ENCODE assay signal across 10 cellular contexts in genomic region chr14:104934380-104934733, GRCh38. TPM values are rescaled to one million over a fixed set of nuclear protein-coding genes. Genes with fewer than 3 reads are reported as not detected.
DNase-seq lines count a peak whose midpoint lies in the region; ATAC-seq, FAIRE-seq and TF ChIP-seq lines count a peak whose summit lies in the region.
"Had no signal": no experiment of that assay in that cellular context is flagged by ENCODE, and none has a peak within 500 bp of the region (broad histone marks: within the 10 kb centered on the region; RNA-seq: fewer than 3 reads in every experiment).

No MANE protein-coding gene starts in this region.

- TF ChIP-seq CTCF in RWPE1 (conservative IDR thresholded peaks at IDR 0.05; ENCODE audit: low read depth), result no peak

- H3K4me3 Mint-ChIP-seq in stimulated activated effector memory CD8-positive, alpha-beta T cell treated with anti-CD3 and anti-CD28 coated beads, Interleukin-12 subunit alpha, Interleukin-12 subunit beta, amount 100 ng/mL, for 72 hours, result peak overlapping the region; percentile 30

- H3K4me1 Mint-ChIP-seq in stimulated activated effector memory CD8-positive, alpha-beta T cell treated with anti-CD3 and anti-CD28 coated beads, Interleukin-12 subunit alpha, Interleukin-12 subunit beta, amount 100 ng/mL, for 72 hours, result no peaks in the 10 kb centered on the region

- H3K27ac ChIP-seq in RWPE1, result peak overlapping the region; percentile 70

- no peaks in the 10 kb centered on the region for H3K9me3 Mint-ChIP-seq in stimulated activated effector memory CD8-positive, alpha-beta T cell treated with anti-CD3 and anti-CD28 coated beads, Interleukin-12 subunit alpha, Interleukin-12 subunit beta, amount 100 ng/mL, for 72 hours

- H3K36me3 Mint-ChIP-seq in stimulated activated effector memory CD8-positive, alpha-beta T cell treated with anti-CD3 and anti-CD28 coated beads, Interleukin-12 subunit alpha, Interleukin-12 subunit beta, amount 100 ng/mL, for 72 hours, result no peaks in the 10 kb centered on the region

- FAIRE-seq in RCC 7860 (lab: Jason Lieb, UNC), result no peak
- FAIRE-seq: frontal cortex had no signal

- no peak overlapping the region for H3K27ac Mint-ChIP-seq in stimulated activated effector memory CD8-positive, alpha-beta T cell treated with anti-CD3 and anti-CD28 coated beads, Interleukin-12 subunit alpha, Interleukin-12 subunit beta, amount 100 ng/mL, for 72 hours

- CTCF ChIA-PET in RWPE1 (lab: Yijun Ruan, JAX), result interaction anchor here (0.6 to 0.8 kb wide), 3 partner anchors 38 to 1130 kb away, joined by 3 to 4 read pairs (median 3); no protein-coding TSS in a partner anchor

- ATAC-seq in esophagus mucosa, result peak; percentile 2
- no peak for ATAC-seq in stimulated activated effector memory CD8-positive, alpha-beta T cell treated with anti-CD3 and anti-CD28 coated beads, Interleukin-12 subunit alpha, Interleukin-12 subunit beta, amount 100 ng/mL, for 72 hours

- POLR2A ChIA-PET in RWPE1 (lab: Yijun Ruan, JAX; ENCODE audit: low non-redundant PET), result no interaction called here

- DNase-seq in activated CD8-positive, alpha-beta memory T cell treated with anti-CD3 and anti-CD28 coated beads, Interleukin-2, amount 50 U/mL, for 4 hours, result peak; percentile 11
- no peak for DNase-seq in activated CD8-positive, alpha-beta memory T cell treated with anti-CD3 and anti-CD28 coated beads for 24 hours
- DNase-seq in RWPE1 (ENCODE audit: low spot score), result no peak
- DNase-seq in stimulated activated effector memory CD8-positive, alpha-beta T cell treated with anti-CD3 and anti-CD28 coated beads, Interleukin-12 subunit alpha, Interleukin-12 subunit beta, amount 100 ng/mL, for 72 hours (ENCODE audit: low spot score in 2 of 2), result no peak
- DNase-seq in NCI-H748 treated with DMSO at 0.1 percent for 48 hours (lab: John Stamatoyannopoulos, UW), result no peak
- DNase-seq in NCI-H1694 (lab: John Stamatoyannopoulos, UW), result no peak
- no peak for DNase-seq in RCC 7860 (ENCODE audit: low spot score)
- DNase-seq: NCI-H2029 had no signal

RNA-seq across cellular contexts. Expression of gene PLD4, which starts 9.7 kb away (rescaled TPM):
- 0.80 TPM for total RNA-seq in esophagus mucosa

RNA-seq across cellular contexts. Expression of gene AHNAK2, which starts 43.8 kb away (rescaled TPM):
- total RNA-seq in esophagus mucosa, result 184 TPM

RNA-seq across cellular contexts. Expression of gene CLBA1, which starts 51.2 kb away (rescaled TPM):
- 8.2 TPM for total RNA-seq in esophagus mucosa
